In the genomic region with DNA sequence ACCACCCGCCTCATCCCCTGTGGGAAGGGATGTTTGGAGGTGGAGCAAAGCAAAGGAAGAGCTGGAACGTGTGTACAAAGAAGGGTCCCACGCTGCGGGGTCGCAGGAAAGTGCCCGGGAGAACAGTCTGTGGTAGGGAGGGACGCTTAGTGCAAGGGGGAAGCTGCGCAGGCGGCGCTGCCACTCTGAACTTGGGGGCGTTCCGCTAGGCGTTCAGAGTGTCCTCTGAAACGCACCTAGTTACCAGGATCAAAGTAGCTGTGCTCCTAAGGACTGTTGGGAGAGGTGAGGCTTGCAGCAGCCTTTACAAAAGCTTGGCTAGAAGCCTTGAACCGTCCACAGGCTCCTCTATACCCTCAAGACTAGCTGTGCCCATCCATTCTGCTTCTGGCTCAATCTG, we compare ENCODE assay signal across 14 cellular contexts. TPM values are rescaled to one million over a fixed set of nuclear protein-coding genes. Genes with fewer than 3 reads are reported as not detected.
DNase-seq lines count a peak whose midpoint lies in the region; TF ChIP-seq lines count a peak whose summit lies in the region.
"Had no signal": no experiment of that assay in that cellular context is flagged by ENCODE, and none has a peak within 500 bp of the region (broad histone marks: within the 10 kb centered on the region; RNA-seq: fewer than 3 reads in every experiment).

No MANE protein-coding gene starts in this region.

- peaks cover 58% of the 10 kb centered on the region for H3K27me3 Mint-ChIP-seq in activated T-cell treated with anti-CD3 and anti-CD28 coated beads, Interleukin-2, amount 50 U/mL, for 24 hours
- H3K27me3 Mint-ChIP-seq in mesothelial cell of epicardium (ENCODE audit: low read depth), result peaks cover 57% of the 10 kb centered on the region

- H3F3A ChIP-seq in GM23248 (ENCODE audit: insufficient read depth), result no peaks in the 10 kb centered on the region

- no peaks in the 10 kb centered on the region for H3K36me3 Mint-ChIP-seq in activated T-cell treated with anti-CD3 and anti-CD28 coated beads, Interleukin-2, amount 50 U/mL, for 24 hours (ENCODE audit: low read depth)
- no peaks in the 10 kb centered on the region for H3K36me3 Mint-ChIP-seq in mesothelial cell of epicardium
- H3K36me3 Mint-ChIP-seq: activated CD4-positive, alpha-beta memory T cell treated with anti-CD3 and anti-CD28 coated beads for 36 hours had no signal

- H3K36me3 ChIP-seq in thyroid gland (no peaks in the 10 kb centered on the region), GM23248 (ENCODE audit: low read depth) (no peaks in the 10 kb centered on the region)
- H3K36me3 ChIP-seq: upper lobe of right lung had no signal

- no peak for TF ChIP-seq CTCF in dorsolateral prefrontal cortex (IDR thresholded peaks at IDR 0.05 in 54 of 56, conservative IDR thresholded peaks at IDR 0.05 in 2 of 56; ENCODE audit: low read depth in 1 of 56, partially characterized antibody in 56 of 56)
- no peak for TF ChIP-seq CTCF in mesothelial cell of epicardium (IDR thresholded peaks at IDR 0.05; ENCODE audit: unreplicated experiment)
- TF ChIP-seq CTCF in thyroid gland (IDR thresholded peaks at IDR 0.05), result no peak

- no peak for DNase-seq in activated T-cell treated with anti-CD3 and anti-CD28 coated beads, Interleukin-2, amount 50 U/mL, for 24 hours
- DNase-seq in activated T-cell treated with anti-CD3 and anti-CD28 coated beads for 4 hours (no peak), dorsolateral prefrontal cortex (no peak), mesothelial cell of epicardium (ENCODE audit: low spot score in 2 of 2, unreplicated experiment in 2 of 2) (no peak), thyroid gland (peak; percentile 57 to 58), GM23248 (no peak), putamen (ENCODE audit: low spot score) (no peak), NCI-H2081 treated with DMSO at 0.1 percent for 48 hours (lab: John Stamatoyannopoulos, UW) (no peak)
- DNase-seq: NCI-H1105, NCI-H524 treated with DMSO at 0.1 percent for 48 hours, T-helper 17 cell had no signal

- no peak for TF ChIP-seq POLR2A in thyroid gland (IDR thresholded peaks at IDR 0.05)

- peak overlapping the region in 48 of 59 donors; percentile 1 to 80 (median 69) for H3K4me3 ChIP-seq in dorsolateral prefrontal cortex
- H3K4me3 ChIP-seq in thyroid gland (replicated peaks in 1 of 3), result peak overlapping the region in 2 of 3 donors; percentile 63 to 66
- H3K4me3 ChIP-seq in GM23248, result no peak overlapping the region

- peaks cover 2% of the 10 kb centered on the region for H3K4me1 Mint-ChIP-seq in activated T-cell treated with anti-CD3 and anti-CD28 coated beads, Interleukin-2, amount 50 U/mL, for 24 hours (ENCODE audit: low read depth)
- peaks cover 6% of the 10 kb centered on the region for H3K4me1 Mint-ChIP-seq in mesothelial cell of epicardium

- intact Hi-C loops in dorsolateral prefrontal cortex (cut with DNase I), result no loop called here
- intact Hi-C loops in thyroid gland (cut with DNase I), result loop anchor here (10.0 kb wide), 1 partner anchor 124 kb away; no protein-coding TSS in a partner anchor

- H3K27ac Mint-ChIP-seq in activated T-cell treated with anti-CD3 and anti-CD28 coated beads, Interleukin-2, amount 50 U/mL, for 24 hours, result no peak overlapping the region
- no peak overlapping the region for H3K27ac Mint-ChIP-seq in mesothelial cell of epicardium
- H3K27ac Mint-ChIP-seq: activated CD4-positive, alpha-beta memory T cell treated with anti-CD3 and anti-CD28 coated beads for 36 hours; T-helper 17 cell had no signal

- H3K9me3 Mint-ChIP-seq in activated T-cell treated with anti-CD3 and anti-CD28 coated beads, Interleukin-2, amount 50 U/mL, for 24 hours, result no peaks in the 10 kb centered on the region
- no peaks in the 10 kb centered on the region for H3K9me3 Mint-ChIP-seq in mesothelial cell of epicardium

- H2AFZ ChIP-seq in GM23248, result no peak overlapping the region

- no peak overlapping the region for H3K9ac ChIP-seq in GM23248

- H3K9me2 ChIP-seq in GM23248 (ENCODE audit: insufficient read depth), result no peaks in the 10 kb centered on the region

- H3K27me3 ChIP-seq in dorsolateral prefrontal cortex, result peaks cover 0 to 4% (median 0%) of the 10 kb centered on the region in 45 donors
- no peaks in the 10 kb centered on the region for H3K27me3 ChIP-seq in thyroid gland
- peaks cover 53% of the 10 kb centered on the region for H3K27me3 ChIP-seq in GM23248 (replicated peaks; ENCODE audit: insufficient read depth)

- H3K27ac ChIP-seq in dorsolateral prefrontal cortex (peak overlapping the region in 22 of 59 donors; percentile 12 to 76 (median 42)), thyroid gland (peak overlapping the region; percentile 81 to 94 (median 88)), GM23248 (no peak overlapping the region)
- H3K27ac ChIP-seq: upper lobe of right lung had no signal

- no peaks in the 10 kb centered on the region for H4K20me1 ChIP-seq in GM23248 (ENCODE audit: insufficient read depth)

- no peaks in the 10 kb centered on the region for H3K9me3 ChIP-seq in thyroid gland
- H3K9me3 ChIP-seq in GM23248 (ENCODE audit: low read depth), result no peaks in the 10 kb centered on the region
- H3K9me3 ChIP-seq: upper lobe of right lung had no signal

- no peaks in the 10 kb centered on the region for H3K79me2 ChIP-seq in GM23248 (ENCODE audit: insufficient read depth)

- in situ Hi-C loops in GM23248 (cut with MboI), result no loop called here

- peak overlapping the region; percentile 23 for H3K4me3 Mint-ChIP-seq in activated T-cell treated with anti-CD3 and anti-CD28 coated beads, Interleukin-2, amount 50 U/mL, for 24 hours
- peak overlapping the region; percentile 53 for H3K4me3 Mint-ChIP-seq in mesothelial cell of epicardium
- H3K4me3 Mint-ChIP-seq: activated CD4-positive, alpha-beta memory T cell treated with anti-CD3 and anti-CD28 coated beads for 36 hours; T-helper 17 cell had no signal

- H3K4me1 ChIP-seq in thyroid gland, result peaks cover 6 to 29% of the 10 kb centered on the region in 2 donors
- no peaks in the 10 kb centered on the region for H3K4me1 ChIP-seq in GM23248 (ENCODE audit: insufficient read depth)

- WGBS in thyroid gland, 2 donors, result 4 to 5% methylated on average over 15 of the region's 15 CpGs
- WGBS in GM23248 (ENCODE audit: low coverage in 1 of 2, low lambda C conversion rate in 2 of 2, missing lambda C conversion rate in 2 of 2), 2 experiments, result 28% methylated on average over 14 to 15 of the region's 15 CpGs

- no peak overlapping the region for H3K4me2 ChIP-seq in GM23248 (ENCODE audit: unreplicated experiment)

RNA-seq across cellular contexts. Expression of a gene that starts 29.3 kb away (rescaled TPM):
- total RNA-seq in dorsolateral prefrontal cortex (100 to 1,000 TPM in 1 of 120 experiments, 10 to 100 TPM in 119; 22.7 to 100 (median 54.6) TPM), mesothelial cell of epicardium (2.9 to 4.8 TPM (median 4.3 TPM) in 3 replicates), thyroid gland (100 to 1,000 TPM; 113 to 279 (median 218) TPM)
- total RNA-seq in GM23248 (2014; rRNA removed; shearing (Covaris generic)), result not detected in 2 replicates
- polyA plus RNA-seq in GM23248 (2016; fragmentation: Nextera tagmentation; extraction: Ambion mirVana), result 0.33 and 0.40 TPM in 2 replicates
- total RNA-seq: activated CD4-positive, alpha-beta memory T cell treated with anti-CD3 and anti-CD28 coated beads for 36 hours; RPMI7951 had no signal

Comparison
In these comparisons a context has a peak if more than half of its experiments do, and no peak if none do; other contexts are left out.
1. DNase-seq: peak in thyroid gland (2 of 2); none in activated T-cell treated with anti-CD3 and anti-CD28 coated beads, Interleukin-2, amount 50 U/mL, for 24 hours (single experiment), activated T-cell treated with anti-CD3 and anti-CD28 coated beads for 4 hours (single experiment), dorsolateral prefrontal cortex (0 of 10), mesothelial cell of epicardium (0 of 2), GM23248 (single experiment), putamen (single experiment) and NCI-H2081 treated with DMSO at 0.1 percent for 48 hours (single experiment).